Comparison of ENCODE assay signal across 1 cellular context in the genomic region with DNA sequence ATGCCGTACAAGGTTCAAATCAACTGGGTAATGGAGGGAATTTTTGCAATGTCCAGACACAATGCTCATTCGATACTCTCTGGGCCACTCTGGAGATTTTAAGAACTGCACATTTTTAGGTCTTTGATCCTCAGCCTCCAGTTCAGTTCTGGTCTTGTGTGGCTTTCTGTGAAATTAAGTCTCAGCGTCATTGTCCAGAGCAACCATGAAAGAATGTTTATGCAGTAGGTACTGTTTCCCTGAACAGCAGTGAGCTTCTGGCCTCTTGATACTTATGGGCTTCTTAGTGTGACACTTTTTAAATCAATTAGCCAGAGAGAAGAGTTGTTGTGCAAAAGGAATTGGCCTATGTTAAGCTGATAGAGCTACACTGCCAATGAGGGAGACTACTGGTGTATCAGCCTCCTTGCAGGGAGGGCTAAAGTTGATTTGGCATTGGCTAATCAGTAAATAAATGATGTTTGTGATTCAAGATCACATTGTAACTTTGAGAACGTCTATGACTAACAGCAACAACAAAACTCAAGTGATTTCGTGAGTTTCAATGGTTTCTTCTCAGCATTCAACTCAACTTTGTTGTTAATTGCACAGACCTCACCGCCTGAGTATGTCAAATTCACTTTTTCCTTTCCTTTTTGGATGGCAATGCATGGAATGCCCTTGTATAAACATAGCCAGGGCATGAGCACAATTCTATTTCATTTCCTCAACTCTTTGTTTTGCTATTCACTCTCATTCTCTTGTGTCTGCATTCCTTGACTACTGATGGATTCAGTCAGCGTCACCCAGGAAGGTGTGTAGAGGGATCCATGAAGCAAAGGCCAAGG.
A peak's percentile ranks its signal among the peaks of the same experiment; 100 is the strongest.
TF ChIP-seq lines count a peak whose summit lies in the region.

No MANE protein-coding gene starts in this region.

TF ChIP-seq in IMR-90, 13 proteins besides CTCF, POLR2A, EP300 and RAD21:
- TF ChIP-seq RFX5 (IDR thresholded peaks at IDR 0.05; ENCODE audit: low read depth, low read length) (no peak), MXI1 (IDR thresholded peaks at IDR 0.05; ENCODE audit: borderline replicate concordance, low read depth, low read length) (no peak), BHLHE40 (IDR thresholded peaks at IDR 0.05; ENCODE audit: low read depth, low read length) (peak; percentile 40), FOS (IDR thresholded peaks at IDR 0.05; ENCODE audit: low read depth, low read length) (peak; percentile 0; the same call in 1 of the 2 replicates), RCOR1 (IDR thresholded peaks at IDR 0.05; ENCODE audit: insufficient replicate concordance, low read length) (peak; percentile 35), CEBPB (IDR thresholded peaks at IDR 0.05; ENCODE audit: low read depth, low read length) (peak; percentile 63)
- TF ChIP-seq, protein P1, sequence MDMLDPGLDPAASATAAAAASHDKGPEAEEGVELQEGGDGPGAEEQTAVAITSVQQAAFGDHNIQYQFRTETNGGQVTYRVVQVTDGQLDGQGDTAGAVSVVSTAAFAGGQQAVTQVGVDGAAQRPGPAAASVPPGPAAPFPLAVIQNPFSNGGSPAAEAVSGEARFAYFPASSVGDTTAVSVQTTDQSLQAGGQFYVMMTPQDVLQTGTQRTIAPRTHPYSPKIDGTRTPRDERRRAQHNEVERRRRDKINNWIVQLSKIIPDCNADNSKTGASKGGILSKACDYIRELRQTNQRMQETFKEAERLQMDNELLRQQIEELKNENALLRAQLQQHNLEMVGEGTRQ (IDR thresholded peaks at IDR 0.05; ENCODE audit: low read depth, low read length), result no peak
